Comparison of ENCODE assay signal across 10 cellular contexts in the genomic region with DNA sequence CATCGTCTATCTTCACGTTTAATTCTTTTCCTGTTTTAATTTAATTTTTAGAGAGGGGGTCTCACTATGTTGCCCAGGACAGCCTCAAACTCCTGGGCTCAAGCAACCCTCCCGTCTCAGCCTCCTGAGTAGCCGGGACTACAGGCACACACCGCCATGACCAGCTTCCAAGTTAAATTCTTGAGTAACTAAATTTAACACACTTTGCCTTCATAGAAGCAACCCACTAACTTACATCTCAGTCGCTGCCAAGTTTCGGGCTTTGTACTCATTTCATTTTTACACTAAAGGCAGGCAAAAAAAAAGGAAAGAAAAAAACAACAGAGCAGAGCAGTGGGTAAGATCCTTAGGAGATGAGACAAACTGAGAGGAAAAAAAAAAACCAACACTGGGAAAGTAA.
"Had no signal": no experiment of that assay in that cellular context is flagged by ENCODE, and none has a peak within 500 bp of the region (broad histone marks: within the 10 kb centered on the region; RNA-seq: fewer than 3 reads in every experiment).

No MANE protein-coding gene starts in this region.

- H3K4me3 Mint-ChIP-seq: neural progenitor cell had no signal

- H3K27ac Mint-ChIP-seq: neural progenitor cell had no signal

- H3K9me3 Mint-ChIP-seq: neural progenitor cell had no signal

- DNase-seq: activated CD4-positive, alpha-beta T cell treated with anti-CD3 and anti-CD28 coated beads, Interleukin-2, amount 50 U/mL, for 4 hours; activated CD4-positive, CD25-positive, alpha-beta regulatory T cell; hippocampal formation; mesendoderm; ovary; SK-N-SH; stimulated activated CD4-positive, alpha-beta T cell treated with anti-CD3 and anti-CD28 coated beads, Interleukin-4, amount 100 ng/mL, for 1 hour; stimulated activated CD8-positive, alpha-beta memory T cell treated with anti-CD3 and anti-CD28 coated beads, Interleukin-4, amount 100 ng/mL, for 48 hours; tibial artery had no signal
